Comparison of ENCODE assay signal across 1 cellular context in genomic region chr16:84207869-84208268, GRCh38.
TF ChIP-seq lines count a peak whose summit lies in the region.

No MANE protein-coding gene starts in this region.

TF ChIP-seq in HepG2, 621 proteins besides CTCF, POLR2A, EP300 and RAD21:
- no peak for TF ChIP-seq ZNF839 (CRISPR knock-in tag; IDR thresholded peaks at IDR 0.05; ENCODE audit: borderline replicate concordance)
- TF ChIP-seq PRDM4 (CRISPR knock-in tag; IDR thresholded peaks at IDR 0.05; ENCODE audit: borderline replicate concordance), result no peak
- TF ChIP-seq ARHGAP35 (CRISPR knock-in tag; IDR thresholded peaks at IDR 0.05; ENCODE audit: borderline replicate concordance), result no peak
- TF ChIP-seq ZNF557 (CRISPR knock-in tag; IDR thresholded peaks at IDR 0.05), result no peak
- TF ChIP-seq ZBTB7B (CRISPR knock-in tag; IDR thresholded peaks at IDR 0.05), result no peak
- no peak for TF ChIP-seq ZBTB3 (CRISPR knock-in tag; IDR thresholded peaks at IDR 0.05; ENCODE audit: borderline replicate concordance, low read depth)
- TF ChIP-seq ZNF121 (CRISPR knock-in tag; IDR thresholded peaks at IDR 0.05), result no peak
- TF ChIP-seq ZNF501 (CRISPR knock-in tag; IDR thresholded peaks at IDR 0.05), result no peak
- TF ChIP-seq SNRNP70 (IDR thresholded peaks at IDR 0.05; ENCODE audit: low read depth, low read length), result no peak
- no peak for TF ChIP-seq ZNF33B (CRISPR knock-in tag; IDR thresholded peaks at IDR 0.05)
- no peak for TF ChIP-seq ZNF614 (CRISPR knock-in tag; IDR thresholded peaks at IDR 0.05; ENCODE audit: borderline replicate concordance)
- TF ChIP-seq ZNF770 (CRISPR knock-in tag; IDR thresholded peaks at IDR 0.05), result no peak
TF ChIP-seq in HepG2: peak in this region for 0.
